In genomic region chr7:123210986-123211385, GRCh38 we compare ENCODE assay signal across 33 cellular contexts. TPM values are rescaled to one million over a fixed set of nuclear protein-coding genes. Genes with fewer than 3 reads are reported as not detected.
"Had no signal": no experiment of that assay in that cellular context is flagged by ENCODE, and none has a peak within 500 bp of the region (broad histone marks: within the 10 kb centered on the region; RNA-seq: fewer than 3 reads in every experiment).

No MANE protein-coding gene starts in this region.

- H3K4me1 ChIP-seq: ascending aorta, prostate gland, suprapubic skin, tibial artery, upper lobe of right lung had no signal

- H3K4me3 ChIP-seq: ascending aorta, pancreas, prostate gland, stomach, suprapubic skin, tibial artery, upper lobe of right lung had no signal

- H3K27ac ChIP-seq: adrenal gland, ascending aorta, brain microvascular endothelial cell, prostate gland, stomach, suprapubic skin, tibial artery, upper lobe of right lung had no signal

- DNase-seq: activated CD4-positive, alpha-beta T cell treated with anti-CD3 and anti-CD28 coated beads for 36 hours; activated CD4-positive, alpha-beta T cell treated with anti-CD3 and anti-CD28 coated beads, Interleukin-2, amount 50 U/mL, for 4 hours; activated CD4-positive, CD25-positive, alpha-beta regulatory T cell; activated effector memory CD4-positive, alpha-beta T cell treated with anti-CD3 and anti-CD28 coated beads, Interleukin-2, amount 50 U/mL, for 16 hours; activated naive CD4-positive, alpha-beta T cell treated with anti-CD3 and anti-CD28 coated beads for 36 hours; activated naive CD8-positive, alpha-beta T cell treated with anti-CD3 and anti-CD28 coated beads for 36 hours; adrenal gland; brain microvascular endothelial cell; foreskin fibroblast; head of caudate nucleus; hypothalamus; immature natural killer cell; midbrain; naive thymus-derived CD4-positive, alpha-beta T cell; pancreas; retina; stimulated activated CD4-positive, alpha-beta T cell treated with anti-CD3 and anti-CD28 coated beads, Interleukin-15, amount 100 ng/mL, for 24 hours; stimulated activated CD4-positive, alpha-beta T cell treated with anti-CD3 and anti-CD28 coated beads, Interleukin-2, amount 100 ng/mL, for 24 hours; stimulated activated naive B cell treated with anti-CD40 and anti-IgM and Interleukin-4, amounts not matched to agents 10 μg/mL and 1 μg/mL and 100 μg/mL, for 72 hours; stomach; tibial artery; upper lobe of right lung had no signal

- ATAC-seq: activated CD4-positive, alpha-beta T cell treated with anti-CD3 and anti-CD28 coated beads for 36 hours; naive thymus-derived CD4-positive, alpha-beta T cell; pancreas; stimulated activated naive B cell treated with anti-CD40 and anti-IgM and Interleukin-4, amounts not matched to agents 10 μg/mL and 1 μg/mL and 100 μg/mL, for 72 hours; upper lobe of right lung had no signal

- H3K36me3 ChIP-seq: adrenal gland, ascending aorta, brain microvascular endothelial cell, pancreas, prostate gland, stomach, suprapubic skin, tibial artery, upper lobe of right lung had no signal

- H3K9me3 ChIP-seq: adrenal gland, ascending aorta, pancreas, prostate gland, suprapubic skin, tibial artery, upper lobe of right lung had no signal

- H3K27me3 ChIP-seq: adrenal gland, ascending aorta, brain microvascular endothelial cell, pancreas, stomach, suprapubic skin, tibial artery, upper lobe of right lung had no signal

RNA-seq across cellular contexts. Expression of gene SLC13A1, which starts 11.2 kb away (rescaled TPM):
- total RNA-seq: activated CD4-positive, alpha-beta T cell treated with anti-CD3 and anti-CD28 coated beads for 36 hours; activated naive CD4-positive, alpha-beta T cell treated with anti-CD3 and anti-CD28 coated beads for 36 hours; activated naive CD8-positive, alpha-beta T cell treated with anti-CD3 and anti-CD28 coated beads for 36 hours; adrenal gland; ascending aorta; cardiac septum; chondrocyte; endothelial cell of umbilical vein; fibroblast of lung; kidney epithelial cell; lower leg skin; naive thymus-derived CD4-positive, alpha-beta T cell; prostate gland; suprapubic skin; upper lobe of right lung had no signal
- polyA plus RNA-seq: adrenal gland; endothelial cell of umbilical vein; esophagus; fibroblast of lung; immature natural killer cell; naive thymus-derived CD4-positive, alpha-beta T cell; neural cell; stomach had no signal
